ENCODE assay signal across 35 cellular contexts in the genomic region with DNA sequence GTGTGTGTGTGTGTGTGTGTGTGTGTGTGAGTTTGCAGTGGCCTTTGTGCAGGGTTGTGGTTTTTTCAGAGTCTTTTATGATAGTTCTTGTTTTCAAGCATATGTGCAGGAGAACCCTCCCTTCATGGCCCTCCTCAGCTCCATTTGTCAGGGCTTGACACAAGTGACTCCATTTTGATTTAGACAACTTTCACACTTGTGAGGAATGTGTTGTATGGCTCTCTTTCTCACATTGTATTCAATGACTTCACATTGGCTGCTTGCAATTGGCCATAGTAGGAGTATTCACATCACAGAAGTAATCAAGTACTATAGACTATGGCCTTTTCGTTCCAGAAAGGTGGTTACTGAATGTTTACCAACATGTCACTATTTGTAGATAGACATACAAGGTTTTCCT.
"Had no signal": no experiment of that assay in that cellular context is flagged by ENCODE, and none has a peak within 500 bp of the region (broad histone marks: within the 10 kb centered on the region; RNA-seq: fewer than 3 reads in every experiment).

No MANE protein-coding gene starts in this region.

- H3K4me2 ChIP-seq: KMS-11 had no signal

- H3K36me3 ChIP-seq: MG63 had no signal

- DNase-seq: Karpas-422, Kasumi-1, KG1, MG63, MM.1S, MV-4-11, NCI-H1048, NCI-H1092, NCI-H1092 treated with DMSO at 0.1 percent for 48 hours, NCI-H1105, NCI-H1105 treated with DMSO at 0.1 percent for 48 hours, NCI-H1417, NCI-H1417 treated with DMSO at 0.1 percent for 48 hours, NCI-H1436, NCI-H1436 treated with DMSO at 0.1 percent for 48 hours, NCI-H146, NCI-H1694, NCI-H1694 treated with DMSO at 0.1 percent for 48 hours, NCI-H187, NCI-H187 treated with DMSO at 0.1 percent for 48 hours, NCI-H1930, NCI-H2029, NCI-H2029 treated with DMSO at 0.1 percent for 48 hours, NCI-H2081, NCI-H2081 treated with DMSO at 0.1 percent for 48 hours, NCI-H2107, NCI-H2171, NCI-H2171 treated with DMSO at 0.1 percent for 48 hours, NCI-H2227 treated with DMSO at 0.1 percent for 48 hours, NCI-H226, NCI-H345, NCI-H446, NCI-H446 treated with DMSO at 0.1 percent for 48 hours, NCI-H510A had no signal

- H3K27me3 ChIP-seq: MG63 had no signal

- H3K9me3 ChIP-seq: MG63 had no signal

- H3K27ac ChIP-seq: KMS-11 had no signal

- H3K4me3 ChIP-seq: MG63 had no signal

- H3K9ac ChIP-seq: KMS-11 had no signal
